8 cellular contexts compared by ENCODE assay signal in genomic region chr3:42159706-42160472, GRCh38.
DNase-seq lines count a peak whose midpoint lies in the region; ATAC-seq, FAIRE-seq and TF ChIP-seq lines count a peak whose summit lies in the region.

No MANE protein-coding gene starts in this region.

- peak; percentile 70 for DNase-seq in GM13976 (ENCODE audit: low spot score)
- DNase-seq in HFFc6: no peak
- DNase-seq in NCI-H526 treated with DMSO at 0.1 percent for 48 hours (lab: John Stamatoyannopoulos, UW): peak; percentile 89
- peak; percentile 23 for DNase-seq in activated naive CD8-positive, alpha-beta T cell treated with anti-CD3 and anti-CD28 coated beads, Interleukin-2, amount 50 U/mL, for 24 hours
- peak; percentile 9 to 13 for DNase-seq in stimulated activated CD4-positive, alpha-beta T cell treated with anti-CD3 and anti-CD28 coated beads, Interleukin-4, amount 100 ng/mL, for 4 hours
- DNase-seq in occipital lobe (lab: John Stamatoyannopoulos, UW): no peak
- no peak for DNase-seq in H54 (ENCODE audit: insufficient read length, low spot score)

- peak overlapping the region; percentile 43 for H3K27ac Mint-ChIP-seq in HFFc6
- peak overlapping the region; percentile 57 for H3K27ac Mint-ChIP-seq in activated naive CD8-positive, alpha-beta T cell treated with anti-CD3 and anti-CD28 coated beads, Interleukin-2, amount 50 U/mL, for 24 hours

- no peaks in the 10 kb centered on the region for H3K36me3 Mint-ChIP-seq in HFFc6 (ENCODE audit: low read depth)
- H3K36me3 Mint-ChIP-seq in activated naive CD8-positive, alpha-beta T cell treated with anti-CD3 and anti-CD28 coated beads, Interleukin-2, amount 50 U/mL, for 24 hours (ENCODE audit: low read depth): no peaks in the 10 kb centered on the region

- peak overlapping the region; percentile 57 for H3K27ac ChIP-seq in iPS-20b (ENCODE audit: low read length)

- H3K9ac ChIP-seq in iPS-20b (ENCODE audit: low read depth, low read length): peak overlapping the region; percentile 77

- H3K4me1 Mint-ChIP-seq in HFFc6 (ENCODE audit: low read depth): peaks cover 50% of the 10 kb centered on the region
- H3K4me1 Mint-ChIP-seq in activated naive CD8-positive, alpha-beta T cell treated with anti-CD3 and anti-CD28 coated beads, Interleukin-2, amount 50 U/mL, for 24 hours: peaks cover 35% of the 10 kb centered on the region

- no peak overlapping the region; the same call in 1 of the 2 replicates for H3K4me3 Mint-ChIP-seq in HFFc6
- H3K4me3 Mint-ChIP-seq in activated naive CD8-positive, alpha-beta T cell treated with anti-CD3 and anti-CD28 coated beads, Interleukin-2, amount 50 U/mL, for 24 hours: peak overlapping the region; percentile 38

- FAIRE-seq in H54 (lab: Jason Lieb, UNC): no peak

- no peaks in the 10 kb centered on the region for H3K9me3 ChIP-seq in iPS-20b (ENCODE audit: insufficient read depth, low read depth, low read length)

- TF ChIP-seq POLR2A in H54 (IDR thresholded peaks at IDR 0.05; ENCODE audit: low read depth, low read length): no peak

- peak; percentile 64 for ATAC-seq in activated naive CD8-positive, alpha-beta T cell treated with anti-CD3 and anti-CD28 coated beads, Interleukin-2, amount 50 U/mL, for 24 hours

- H3K4me1 ChIP-seq in iPS-20b (ENCODE audit: insufficient read depth, low read length): peaks cover 5% of the 10 kb centered on the region

- H3K9me3 Mint-ChIP-seq in HFFc6: no peaks in the 10 kb centered on the region
- no peaks in the 10 kb centered on the region for H3K9me3 Mint-ChIP-seq in activated naive CD8-positive, alpha-beta T cell treated with anti-CD3 and anti-CD28 coated beads, Interleukin-2, amount 50 U/mL, for 24 hours

- no peak for TF ChIP-seq CTCF in GM13976 (IDR thresholded peaks at IDR 0.05; ENCODE audit: borderline replicate concordance, control extremely low read depth, extremely low read depth, insufficient read depth, missing control alignments)
- no peak for TF ChIP-seq CTCF in HFFc6 (IDR thresholded peaks at IDR 0.05)

- no peaks in the 10 kb centered on the region; the same call in none of the 2 replicates for H3K27me3 Mint-ChIP-seq in HFFc6 (ENCODE audit: insufficient read depth)
- no peaks in the 10 kb centered on the region for H3K27me3 Mint-ChIP-seq in activated naive CD8-positive, alpha-beta T cell treated with anti-CD3 and anti-CD28 coated beads, Interleukin-2, amount 50 U/mL, for 24 hours

- H3K36me3 ChIP-seq in iPS-20b (ENCODE audit: insufficient read depth, low read depth, low read length): no peaks in the 10 kb centered on the region

- H3K27me3 ChIP-seq in iPS-20b (ENCODE audit: insufficient read depth, low read length): no peaks in the 10 kb centered on the region

- in situ Hi-C loops in GM13976 (cut with MboI; ENCODE audit: low sequenced_read_pairs, unreplicated experiment): no loop called here

- peak overlapping the region; percentile 75 for H3K4me3 ChIP-seq in iPS-20b (ENCODE audit: low read length)

Comparison
In these comparisons a context has a peak if more than half of its experiments do, and no peak if none do; other contexts are left out.
1. DNase-seq: peak in GM13976 (single experiment), NCI-H526 treated with DMSO at 0.1 percent for 48 hours (single experiment), activated naive CD8-positive, alpha-beta T cell treated with anti-CD3 and anti-CD28 coated beads, Interleukin-2, amount 50 U/mL, for 24 hours (single experiment) and stimulated activated CD4-positive, alpha-beta T cell treated with anti-CD3 and anti-CD28 coated beads, Interleukin-4, amount 100 ng/mL, for 4 hours (2 of 2); none in HFFc6 (single experiment), occipital lobe (single experiment) and H54 (single experiment).